ENCODE assay signal across 21 cellular contexts in the genomic region with DNA sequence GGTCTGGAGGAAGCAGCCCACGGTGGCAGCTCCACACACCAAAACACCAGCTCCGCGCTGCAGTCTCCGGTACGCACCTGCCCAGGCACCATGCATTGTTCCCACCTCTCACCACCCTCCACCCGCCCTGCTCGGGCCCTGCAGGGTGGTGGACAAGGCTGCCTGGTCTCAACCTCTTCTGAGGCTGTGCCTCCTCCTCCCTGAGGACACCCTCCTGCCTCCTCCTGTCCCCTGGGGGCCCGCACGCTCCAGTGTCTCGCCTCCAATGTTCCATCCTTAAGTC.
"Had no signal": no experiment of that assay in that cellular context is flagged by ENCODE, and none has a peak within 500 bp of the region (broad histone marks: within the 10 kb centered on the region; RNA-seq: fewer than 3 reads in every experiment).

No MANE protein-coding gene starts in this region.

- H3K27ac Mint-ChIP-seq: activated CD4-positive, alpha-beta T cell treated with anti-CD3 and anti-CD28 coated beads, Interleukin-2, amount 10 ng/mL, durations not matched to agents 24 days and 14 days; activated CD8-positive, alpha-beta T cell treated with anti-CD3 and anti-CD28 coated beads for 36 hours; activated naive CD8-positive, alpha-beta T cell treated with anti-CD3 and anti-CD28 coated beads for 36 hours; activated T-helper 1 cell treated with anti-CD3 and anti-CD28 coated beads, Interleukin-12 subunit alpha, Interleukin-12 subunit beta, Interleukin-2, Interleukin-4 antibody, amounts not matched to agents 30 ng/mL and 10 ng/mL and 1 ng/mL, durations not matched to agents 14 hours and 24 hours and 36 hours had no signal

- H2AFZ ChIP-seq: PC-9 had no signal

- H3K27ac ChIP-seq: cardiac muscle cell, PC-9, WERI-Rb-1 had no signal

- H3K36me3 Mint-ChIP-seq: activated naive CD8-positive, alpha-beta T cell treated with anti-CD3 and anti-CD28 coated beads for 36 hours had no signal

- H3K36me3 ChIP-seq: cardiac muscle cell, WERI-Rb-1 had no signal

- H3K4me2 ChIP-seq: PC-9 had no signal

- DNase-seq: activated effector memory CD4-positive, alpha-beta T cell treated with Interleukin-2 at 50 U/mL for 16 hours; activated naive CD4-positive, alpha-beta T cell treated with anti-CD3 and anti-CD28 coated beads, Interleukin-2, amount 50 U/mL, for 16 hours; activated T-cell treated with anti-CD3 and anti-CD28 coated beads, Interleukin-2, amount 50 U/mL, for 4 hours; aorta; NCI-H146; NCI-H187; NCI-H2029 treated with DMSO at 0.1 percent for 48 hours; NCI-H2107; NCI-H748 treated with DMSO at 0.1 percent for 48 hours; NK-92 treated with Interleukin-12 subunit alpha and Interleukin-12 subunit beta, amount 100 ng/mL, for 24 hours; T1000 had no signal

- H3K9me3 Mint-ChIP-seq: activated CD4-positive, alpha-beta T cell treated with anti-CD3 and anti-CD28 coated beads, Interleukin-2, amount 10 ng/mL, durations not matched to agents 24 days and 14 days; activated CD8-positive, alpha-beta T cell treated with anti-CD3 and anti-CD28 coated beads for 36 hours; activated naive CD8-positive, alpha-beta T cell treated with anti-CD3 and anti-CD28 coated beads for 36 hours; activated T-cell treated with anti-CD3 and anti-CD28 coated beads, Interleukin-2, amount 50 U/mL, for 4 hours; activated T-helper 1 cell treated with anti-CD3 and anti-CD28 coated beads, Interleukin-12 subunit alpha, Interleukin-12 subunit beta, Interleukin-2, Interleukin-4 antibody, amounts not matched to agents 30 ng/mL and 10 ng/mL and 1 ng/mL, durations not matched to agents 14 hours and 24 hours and 36 hours; central memory CD8-positive, alpha-beta T cell had no signal

- H3K4me3 Mint-ChIP-seq: activated CD4-positive, alpha-beta T cell treated with anti-CD3 and anti-CD28 coated beads, Interleukin-2, amount 10 ng/mL, durations not matched to agents 24 days and 14 days; activated CD8-positive, alpha-beta T cell treated with anti-CD3 and anti-CD28 coated beads for 36 hours; activated naive CD8-positive, alpha-beta T cell treated with anti-CD3 and anti-CD28 coated beads for 36 hours; activated T-cell treated with anti-CD3 and anti-CD28 coated beads, Interleukin-2, amount 50 U/mL, for 4 hours; activated T-helper 1 cell treated with anti-CD3 and anti-CD28 coated beads, Interleukin-12 subunit alpha, Interleukin-12 subunit beta, Interleukin-2, Interleukin-4 antibody, amounts not matched to agents 30 ng/mL and 10 ng/mL and 1 ng/mL, durations not matched to agents 14 hours and 24 hours and 36 hours; central memory CD8-positive, alpha-beta T cell had no signal

- H3K4me3 ChIP-seq: cardiac muscle cell, K562, PC-9 had no signal

- H3K27me3 ChIP-seq: cardiac muscle cell had no signal

- FAIRE-seq: RCC 7860 had no signal

- H3K4me1 Mint-ChIP-seq: activated CD4-positive, alpha-beta T cell treated with anti-CD3 and anti-CD28 coated beads, Interleukin-2, amount 10 ng/mL, durations not matched to agents 24 days and 14 days; activated naive CD8-positive, alpha-beta T cell treated with anti-CD3 and anti-CD28 coated beads for 36 hours had no signal

- H3K27me3 Mint-ChIP-seq: activated CD4-positive, alpha-beta T cell treated with anti-CD3 and anti-CD28 coated beads, Interleukin-2, amount 10 ng/mL, durations not matched to agents 24 days and 14 days; activated naive CD8-positive, alpha-beta T cell treated with anti-CD3 and anti-CD28 coated beads for 36 hours had no signal
